ENCODE assay signal across 8 cellular contexts in the genomic region with DNA sequence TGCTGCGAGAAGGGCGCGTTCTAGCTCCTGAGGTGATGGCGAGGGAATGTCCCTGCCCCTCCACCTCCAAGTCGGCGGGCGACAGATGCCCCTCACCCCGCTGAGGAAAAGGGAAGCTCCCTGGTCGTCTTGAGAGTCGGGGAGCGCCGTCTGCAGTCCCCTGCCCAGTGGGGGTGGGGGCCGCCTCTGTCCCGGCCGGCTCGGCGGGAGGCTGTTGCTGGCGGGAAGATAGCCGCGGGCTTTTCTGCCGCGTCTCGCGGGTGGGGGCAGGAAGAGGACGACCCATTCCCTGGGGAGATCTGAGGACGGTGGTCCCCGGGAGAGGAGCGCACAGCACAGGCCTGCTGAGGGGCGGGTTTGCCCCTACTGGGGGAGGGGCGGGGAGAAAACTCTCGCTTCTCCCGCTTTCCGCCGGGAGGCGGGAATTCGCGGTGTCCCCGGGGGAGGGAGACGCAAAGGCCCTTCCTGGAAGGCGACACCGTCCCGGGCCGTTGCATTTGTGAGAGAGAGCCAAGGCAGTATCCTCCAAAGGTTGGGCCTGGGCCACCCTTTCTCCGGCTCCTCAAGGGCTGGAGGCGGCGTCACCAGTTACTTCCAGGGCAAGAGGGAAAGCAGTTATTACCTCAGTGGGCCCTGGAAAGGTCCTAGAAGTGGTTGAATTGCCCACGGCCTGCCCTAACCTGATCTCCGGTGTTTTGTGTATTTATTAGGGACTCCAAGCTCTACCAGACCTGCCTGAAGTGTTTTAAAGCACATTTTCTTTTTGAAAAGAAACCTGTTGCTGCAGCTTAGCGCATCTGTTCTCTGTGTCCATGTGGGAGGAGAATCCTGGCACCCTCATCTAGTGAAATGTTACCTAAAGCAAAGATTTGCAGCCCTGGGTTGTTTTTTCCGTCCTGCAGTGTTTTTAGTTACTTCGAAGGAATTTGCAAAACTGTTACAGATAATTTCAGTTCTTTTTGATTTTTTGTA. TPM values are rescaled to one million over a fixed set of nuclear protein-coding genes. Genes with fewer than 3 reads are reported as not detected.
DNase-seq lines count a peak whose midpoint lies in the region; ATAC-seq and TF ChIP-seq lines count a peak whose summit lies in the region.

No MANE protein-coding gene starts in this region.

- H3K4me3 ChIP-seq in NT2/D1 (ENCODE audit: insufficient read length, low read depth) (peak overlapping the region; percentile 94), mucosa of stomach (ENCODE audit: low read length) (peak overlapping the region; percentile 98), thymus (ENCODE audit: low read length) (peak overlapping the region; percentile 99)

- no peak for TF ChIP-seq CTCF in CD4-positive, alpha-beta T cell (IDR thresholded peaks at IDR 0.05)

- peaks cover 29% of the 10 kb centered on the region for H3K36me3 Mint-ChIP-seq in CD4-positive, alpha-beta T cell (ENCODE audit: low read depth)
- peaks cover 15 to 40% of the 10 kb centered on the region in 2 donors for H3K36me3 Mint-ChIP-seq in activated T-cell treated with anti-CD3 and anti-CD28 coated beads, Interleukin-2, amount 50 U/mL, for 72 hours (ENCODE audit: insufficient read depth in 2 of 2)

- H3K4me1 Mint-ChIP-seq in CD4-positive, alpha-beta T cell (ENCODE audit: low read depth) = peaks cover 60% of the 10 kb centered on the region
- peaks cover 47% of the 10 kb centered on the region for H3K4me1 Mint-ChIP-seq in activated T-cell treated with anti-CD3 and anti-CD28 coated beads, Interleukin-2, amount 50 U/mL, for 72 hours (ENCODE audit: low read depth)

- peaks cover 5% of the 10 kb centered on the region for H3K4me1 ChIP-seq in NT2/D1 (ENCODE audit: insufficient read depth, insufficient read length)
- peaks cover 13% of the 10 kb centered on the region for H3K4me1 ChIP-seq in mucosa of stomach (ENCODE audit: control insufficient read depth, insufficient read depth, low read length)
- peaks cover 24% of the 10 kb centered on the region for H3K4me1 ChIP-seq in thymus (ENCODE audit: control insufficient read depth, insufficient read depth, low read length)

- H3K9ac ChIP-seq in NT2/D1 (ENCODE audit: insufficient read length, low read depth) (peak overlapping the region; percentile 100), mucosa of stomach (ENCODE audit: low read length) (peak overlapping the region; percentile 90)

- ATAC-seq in CD4-positive, alpha-beta T cell (ENCODE audit: poor library complexity) = no peak
- ATAC-seq in GM21381 (IDR thresholded peaks at IDR 0.05; ENCODE audit: unreplicated experiment) = peak; percentile 5
- peak in 1 of 2 donors; percentile 13 for ATAC-seq in activated T-cell treated with anti-CD3 and anti-CD28 coated beads, Interleukin-2, amount 50 U/mL, for 72 hours (replicated peaks in 1 of 2)

- H3K36me3 ChIP-seq in NT2/D1 (ENCODE audit: insufficient read depth, insufficient read length, low read length) (peaks cover 31% of the 10 kb centered on the region), mucosa of stomach (ENCODE audit: control insufficient read depth, insufficient read depth, low read length) (no peaks in the 10 kb centered on the region), thymus (ENCODE audit: control insufficient read depth, insufficient read depth) (peaks cover 4% of the 10 kb centered on the region)

- CTCF ChIA-PET in CD4-positive, alpha-beta T cell (lab: Charles Lee) = interaction anchor here (1.4 to 2.1 kb wide), 2 partner anchors 45 to 106 kb away, joined by 3 to 10 read pairs; no protein-coding TSS in a partner anchor

- H3K4me3 Mint-ChIP-seq in CD4-positive, alpha-beta T cell = peak overlapping the region; percentile 100
- H3K4me3 Mint-ChIP-seq in activated T-cell treated with anti-CD3 and anti-CD28 coated beads, Interleukin-2, amount 50 U/mL, for 72 hours = peak overlapping the region; percentile 95 to 97

- POLR2A ChIA-PET in CD4-positive, alpha-beta T cell (lab: Charles Lee) = interaction anchor here (0.6 to 3.4 kb wide), 9 partner anchors 9 to 1754 kb away, joined by 3 to 24 read pairs (median 4); a partner anchor contains a TSS

- H3K27ac ChIP-seq in CD4-positive, alpha-beta T cell (ENCODE audit: low read depth, low read length) = peak overlapping the region; percentile 87
- peak overlapping the region; percentile 97 for H3K27ac ChIP-seq in thymus (ENCODE audit: low read depth)

- H3K27ac Mint-ChIP-seq in CD4-positive, alpha-beta T cell = peak overlapping the region; percentile 96
- H3K27ac Mint-ChIP-seq in activated T-cell treated with anti-CD3 and anti-CD28 coated beads, Interleukin-2, amount 50 U/mL, for 72 hours = peak overlapping the region; percentile 54

- DNase-seq in CD4-positive, alpha-beta T cell = peak in 7 of 10 experiments; percentile 7 to 47 (median 18)
- DNase-seq in HT1080 (ENCODE audit: low read depth) = peak; percentile 65
- DNase-seq in NT2/D1 (ENCODE audit: low read depth, low spot score) = peak; percentile 82
- DNase-seq in activated T-cell treated with anti-CD3 and anti-CD28 coated beads, Interleukin-2, amount 50 U/mL, for 72 hours = peak; percentile 29 to 50
- peak; percentile 67 for DNase-seq in fibroblast of gingiva (ENCODE audit: low read depth)

- H3K27me3 Mint-ChIP-seq in CD4-positive, alpha-beta T cell = no peaks in the 10 kb centered on the region
- H3K27me3 Mint-ChIP-seq in activated T-cell treated with anti-CD3 and anti-CD28 coated beads, Interleukin-2, amount 50 U/mL, for 72 hours (ENCODE audit: low read depth) = no peaks in the 10 kb centered on the region

- no peaks in the 10 kb centered on the region for H3K9me3 Mint-ChIP-seq in CD4-positive, alpha-beta T cell
- H3K9me3 Mint-ChIP-seq in activated T-cell treated with anti-CD3 and anti-CD28 coated beads, Interleukin-2, amount 50 U/mL, for 72 hours = no peaks in the 10 kb centered on the region

- H3K27me3 ChIP-seq in CD4-positive, alpha-beta T cell (ENCODE audit: control insufficient read depth, insufficient read depth, low read length) = no peaks in the 10 kb centered on the region
- no peaks in the 10 kb centered on the region for H3K27me3 ChIP-seq in NT2/D1 (ENCODE audit: insufficient read depth, insufficient read length)
- H3K27me3 ChIP-seq in mucosa of stomach (ENCODE audit: control insufficient read depth, insufficient read depth, low read length) = no peaks in the 10 kb centered on the region
- no peaks in the 10 kb centered on the region for H3K27me3 ChIP-seq in thymus (ENCODE audit: control insufficient read depth, insufficient read depth)

- intact Hi-C loops in CD4-positive, alpha-beta T cell (cut with DNase I, micrococcal nuclease) = loop anchor here (1.0 to 10.0 kb wide), 13 partner anchors 19 to 1523 kb away; a partner anchor contains a TSS

- no peaks in the 10 kb centered on the region for H3K9me3 ChIP-seq in CD4-positive, alpha-beta T cell (ENCODE audit: control insufficient read depth, low read length)
- no peaks in the 10 kb centered on the region for H3K9me3 ChIP-seq in NT2/D1 (ENCODE audit: insufficient read depth, low read length)
- H3K9me3 ChIP-seq in mucosa of stomach (ENCODE audit: control insufficient read depth, low read length) = no peaks in the 10 kb centered on the region
- no peaks in the 10 kb centered on the region for H3K9me3 ChIP-seq in thymus (ENCODE audit: control insufficient read depth)

- 2% methylated on average over 51 of the region's 51 CpGs for WGBS in thymus

RNA-seq across cellular contexts. Expression of a gene that starts 0.6 kb away (rescaled TPM):
- 10 to 100 TPM; 18.8 to 21.6 TPM for total RNA-seq in CD4-positive, alpha-beta T cell
- 16.8 TPM in 2 replicates for total RNA-seq in HT1080 (2014; rRNA removed; shearing (Covaris generic))
- 16.4 and 18.4 TPM in 2 replicates for polyA plus RNA-seq in HT1080 (2015; cell fraction: cytosol; rRNA removed)
- 53.0 and 72.8 TPM in 2 replicates for polyA plus RNA-seq in HT1080 (2015; cell fraction: nucleus; rRNA removed)
- 10 to 100 TPM; 45.5 to 52.9 TPM for total RNA-seq in activated T-cell treated with anti-CD3 and anti-CD28 coated beads, Interleukin-2, amount 50 U/mL, for 72 hours
- 29.1 TPM for polyA plus RNA-seq in thymus

RNA-seq across cellular contexts. Expression of a gene that starts 0.9 kb away (rescaled TPM):
- total RNA-seq in CD4-positive, alpha-beta T cell = 10 to 100 TPM; 67.6 to 73.2 TPM
- 165 and 185 TPM in 2 replicates for total RNA-seq in HT1080 (2014; rRNA removed; shearing (Covaris generic))
- polyA plus RNA-seq in HT1080 (2015; cell fraction: cytosol; rRNA removed) = 163 and 164 TPM in 2 replicates
- polyA plus RNA-seq in HT1080 (2015; cell fraction: nucleus; rRNA removed) = 226 and 264 TPM in 2 replicates
- total RNA-seq in activated T-cell treated with anti-CD3 and anti-CD28 coated beads, Interleukin-2, amount 50 U/mL, for 72 hours = 100 to 1,000 TPM; 341 to 388 TPM
- 41.7 TPM for polyA plus RNA-seq in thymus

RNA-seq across cellular contexts. Expression of a gene that starts 52.6 kb away (rescaled TPM):
- total RNA-seq in CD4-positive, alpha-beta T cell = not detected
- 1.4 TPM in 1 of 2 replicates, not detected in the other for total RNA-seq in HT1080 (2014; rRNA removed; shearing (Covaris generic))
- polyA plus RNA-seq in HT1080 (2015; cell fraction: cytosol; rRNA removed) = 0.64 and 0.88 TPM in 2 replicates
- polyA plus RNA-seq in HT1080 (2015; cell fraction: nucleus; rRNA removed) = 0.92 and 1.6 TPM in 2 replicates
- total RNA-seq in activated T-cell treated with anti-CD3 and anti-CD28 coated beads, Interleukin-2, amount 50 U/mL, for 72 hours = not detected
- 0.78 TPM for polyA plus RNA-seq in thymus

Comparison
In these comparisons a context has a peak if more than half of its experiments do, and no peak if none do; other contexts are left out.
1. DNase-seq: peak in every context shown above with its lines; median percentile 82 in NT2/D1; 67 in fibroblast of gingiva; 65 in HT1080; 40 in activated T-cell treated with anti-CD3 and anti-CD28 coated beads, Interleukin-2, amount 50 U/mL, for 72 hours; 18 in CD4-positive, alpha-beta T cell.